17 cellular contexts compared by ENCODE assay signal in genomic region chr1:193458628-193459027, GRCh38.
DNase-seq lines count a peak whose midpoint lies in the region; ATAC-seq lines count a peak whose summit lies in the region.
"Had no signal": no experiment of that assay in that cellular context is flagged by ENCODE, and none has a peak within 500 bp of the region (broad histone marks: within the 10 kb centered on the region; RNA-seq: fewer than 3 reads in every experiment).

No MANE protein-coding gene starts in this region.

- POLR2A ChIA-PET in CD8-positive, alpha-beta memory T cell (lab: Charles Lee) = interaction anchor here (0.6 to 2.8 kb wide), 6 partner anchors 8 to 272 kb away, joined by 3 to 17 read pairs (median 4); partner anchors contain the start of gene B3GALT2
- POLR2A ChIA-PET in naive thymus-derived CD8-positive, alpha-beta T cell (lab: Charles Lee) = interaction anchor here (1.1 to 1.2 kb wide), 3 partner anchors 10 to 42 kb away, joined by 3 to 8 read pairs (median 4); no protein-coding TSS in a partner anchor

- ATAC-seq in effector memory CD8-positive, alpha-beta T cell (replicated peaks) = peak; percentile 75
- ATAC-seq in naive thymus-derived CD8-positive, alpha-beta T cell = no peak
- ATAC-seq in HG03159 (IDR thresholded peaks at IDR 0.05; ENCODE audit: unreplicated experiment) = no peak
- ATAC-seq: right lobe of liver had no signal

- no peaks in the 10 kb centered on the region for H3K36me3 ChIP-seq in CD8-positive, alpha-beta memory T cell (ENCODE audit: insufficient read depth, low read length)
- H3K36me3 ChIP-seq: right lobe of liver, tibial nerve had no signal

- no peaks in the 10 kb centered on the region for H3K27me3 ChIP-seq in CD8-positive, alpha-beta memory T cell (ENCODE audit: insufficient read depth, low read length, poor library complexity, severe bottlenecking)
- H3K27me3 ChIP-seq: right lobe of liver, tibial nerve had no signal

- no peaks in the 10 kb centered on the region for H3K9me3 ChIP-seq in CD8-positive, alpha-beta memory T cell (ENCODE audit: low read length)
- H3K9me3 ChIP-seq: right lobe of liver, tibial nerve had no signal

- no peaks in the 10 kb centered on the region for H3K27me3 Mint-ChIP-seq in CD8-positive, alpha-beta memory T cell
- H3K27me3 Mint-ChIP-seq in effector memory CD8-positive, alpha-beta T cell = no peaks in the 10 kb centered on the region
- H3K27me3 Mint-ChIP-seq in naive thymus-derived CD8-positive, alpha-beta T cell = peaks cover 0 to 2% (median 0%) of the 10 kb centered on the region in 5 donors

- H3K27ac ChIP-seq in CD8-positive, alpha-beta memory T cell (ENCODE audit: low read depth, low read length) = peak overlapping the region; percentile 48
- H3K27ac ChIP-seq: 22Rv1, right lobe of liver, tibial nerve had no signal

- H3K4me3 ChIP-seq in CD8-positive, alpha-beta memory T cell (ENCODE audit: low read length) = no peak overlapping the region
- H3K4me3 ChIP-seq: right lobe of liver, tibial nerve had no signal

- peaks cover 0 to 8% (median 2%) of the 10 kb centered on the region in 3 donors for H3K36me3 Mint-ChIP-seq in CD8-positive, alpha-beta memory T cell
- H3K36me3 Mint-ChIP-seq in effector memory CD8-positive, alpha-beta T cell (ENCODE audit: insufficient read depth) = no peaks in the 10 kb centered on the region
- H3K36me3 Mint-ChIP-seq in naive thymus-derived CD8-positive, alpha-beta T cell = no peaks in the 10 kb centered on the region

- CTCF ChIA-PET in CD8-positive, alpha-beta memory T cell (lab: Charles Lee) = interaction anchor here (1.0 to 1.9 kb wide), 5 partner anchors 9 to 81 kb away, joined by 3 to 5 read pairs (median 4); no protein-coding TSS in a partner anchor

- H3K27ac Mint-ChIP-seq in CD8-positive, alpha-beta memory T cell = peak overlapping the region in 2 of 8 donors; percentile 66 to 88
- H3K27ac Mint-ChIP-seq in effector memory CD8-positive, alpha-beta T cell = peak overlapping the region in 1 of 2 donors; percentile 73
- peak overlapping the region in 2 of 10 donors; percentile 23 to 49 for H3K27ac Mint-ChIP-seq in naive thymus-derived CD8-positive, alpha-beta T cell

- peaks cover 20% of the 10 kb centered on the region for H3K4me1 ChIP-seq in CD8-positive, alpha-beta memory T cell (ENCODE audit: insufficient read depth, low read length)
- H3K4me1 ChIP-seq: right lobe of liver had no signal

- peak overlapping the region in 6 of 7 donors; percentile 50 to 74 (median 69) for H3K4me3 Mint-ChIP-seq in CD8-positive, alpha-beta memory T cell
- peak overlapping the region; percentile 7 to 8 for H3K4me3 Mint-ChIP-seq in effector memory CD8-positive, alpha-beta T cell
- peak overlapping the region in 1 of 10 donors; percentile 2 for H3K4me3 Mint-ChIP-seq in naive thymus-derived CD8-positive, alpha-beta T cell

- H3K9me3 Mint-ChIP-seq in CD8-positive, alpha-beta memory T cell = no peaks in the 10 kb centered on the region
- H3K9me3 Mint-ChIP-seq in effector memory CD8-positive, alpha-beta T cell = no peaks in the 10 kb centered on the region
- H3K9me3 Mint-ChIP-seq in naive thymus-derived CD8-positive, alpha-beta T cell = peaks cover 0 to 9% (median 0%) of the 10 kb centered on the region in 9 donors

- peaks cover 41 to 49% (median 48%) of the 10 kb centered on the region in 3 donors for H3K4me1 Mint-ChIP-seq in CD8-positive, alpha-beta memory T cell
- H3K4me1 Mint-ChIP-seq in effector memory CD8-positive, alpha-beta T cell (ENCODE audit: low read depth in 2 of 2) = peaks cover 23 to 26% of the 10 kb centered on the region in 2 donors
- H3K4me1 Mint-ChIP-seq in naive thymus-derived CD8-positive, alpha-beta T cell = peaks cover 7 to 28% (median 17%) of the 10 kb centered on the region in 4 donors

- DNase-seq in NCI-H748 (lab: John Stamatoyannopoulos, UW; ENCODE audit: unreplicated experiment) (peak; percentile 28), NCI-H748 treated with DMSO at 0.1 percent for 48 hours (lab: John Stamatoyannopoulos, UW) (no peak), T-helper 22 cell (ENCODE audit: low read depth) (peak; percentile 24), OCI-M2 (lab: John Stamatoyannopoulos, UW; ENCODE audit: unreplicated experiment) (no peak)
- peak in 3 of 5 donors; percentile 27 to 62 (median 48) for DNase-seq in CD8-positive, alpha-beta memory T cell
- DNase-seq in effector memory CD8-positive, alpha-beta T cell = peak in 2 of 3 experiments; percentile 33 to 43
- DNase-seq in naive thymus-derived CD8-positive, alpha-beta T cell = no peak
- DNase-seq: DND-41; effector CD8-positive, alpha-beta T cell; hypothalamus; nucleus accumbens; right lobe of liver; SIG-M5; stimulated activated CD8-positive, alpha-beta memory T cell treated with anti-CD3 and anti-CD28 coated beads, Interleukin-4, amount 100 ng/mL, for 48 hours had no signal

Comparison
In these comparisons a context has a peak if more than half of its experiments do, and no peak if none do; other contexts are left out.
1. DNase-seq: peak in NCI-H748 (single experiment), CD8-positive, alpha-beta memory T cell (3 of 5), T-helper 22 cell (single experiment) and effector memory CD8-positive, alpha-beta T cell (2 of 3); none in NCI-H748 treated with DMSO at 0.1 percent for 48 hours (single experiment), naive thymus-derived CD8-positive, alpha-beta T cell (0 of 10) and OCI-M2 (single experiment).